1 cellular context compared by ENCODE assay signal in the genomic region with DNA sequence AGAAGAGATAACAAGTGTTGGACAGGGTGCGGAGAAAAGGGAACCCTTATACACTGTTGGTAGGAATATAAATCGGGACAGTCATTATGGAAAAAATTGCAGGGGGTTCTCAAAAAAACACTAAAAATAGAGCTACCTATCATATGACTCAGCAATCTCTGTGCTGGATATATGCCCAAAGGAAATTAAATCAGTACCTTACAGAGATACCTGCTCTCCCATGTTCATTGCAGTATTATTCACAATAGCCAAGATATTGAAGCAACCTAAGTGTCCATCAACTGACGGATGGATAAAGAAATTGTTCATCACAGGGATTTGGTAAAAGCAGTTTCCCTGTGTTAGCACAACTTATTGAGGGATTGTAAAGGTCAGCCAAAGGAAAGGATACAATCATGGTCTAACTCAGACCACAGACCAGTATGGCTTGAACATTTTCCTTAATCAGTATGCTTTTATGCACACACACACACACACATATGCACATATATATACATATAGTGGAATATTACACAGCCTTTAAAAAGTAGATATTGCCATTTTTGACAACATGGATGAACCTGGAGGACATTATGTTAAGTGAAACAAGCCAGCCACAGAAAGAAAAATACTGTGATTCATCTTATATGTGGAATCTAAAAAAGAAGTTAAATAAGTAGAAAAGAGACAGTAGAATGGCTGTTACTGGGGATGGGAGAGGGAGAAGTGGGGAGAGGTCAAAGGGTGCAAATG.
TF ChIP-seq lines count a peak whose summit lies in the region.

No MANE protein-coding gene starts in this region.

TF ChIP-seq in HepG2, 621 proteins besides CTCF, POLR2A, EP300 and RAD21 (continued from another document):
- TF ChIP-seq, protein P1, sequence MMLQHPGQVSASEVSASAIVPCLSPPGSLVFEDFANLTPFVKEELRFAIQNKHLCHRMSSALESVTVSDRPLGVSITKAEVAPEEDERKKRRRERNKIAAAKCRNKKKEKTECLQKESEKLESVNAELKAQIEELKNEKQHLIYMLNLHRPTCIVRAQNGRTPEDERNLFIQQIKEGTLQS (CRISPR knock-in tag; IDR thresholded peaks at IDR 0.05) = no peak
- TF ChIP-seq, protein P2, sequence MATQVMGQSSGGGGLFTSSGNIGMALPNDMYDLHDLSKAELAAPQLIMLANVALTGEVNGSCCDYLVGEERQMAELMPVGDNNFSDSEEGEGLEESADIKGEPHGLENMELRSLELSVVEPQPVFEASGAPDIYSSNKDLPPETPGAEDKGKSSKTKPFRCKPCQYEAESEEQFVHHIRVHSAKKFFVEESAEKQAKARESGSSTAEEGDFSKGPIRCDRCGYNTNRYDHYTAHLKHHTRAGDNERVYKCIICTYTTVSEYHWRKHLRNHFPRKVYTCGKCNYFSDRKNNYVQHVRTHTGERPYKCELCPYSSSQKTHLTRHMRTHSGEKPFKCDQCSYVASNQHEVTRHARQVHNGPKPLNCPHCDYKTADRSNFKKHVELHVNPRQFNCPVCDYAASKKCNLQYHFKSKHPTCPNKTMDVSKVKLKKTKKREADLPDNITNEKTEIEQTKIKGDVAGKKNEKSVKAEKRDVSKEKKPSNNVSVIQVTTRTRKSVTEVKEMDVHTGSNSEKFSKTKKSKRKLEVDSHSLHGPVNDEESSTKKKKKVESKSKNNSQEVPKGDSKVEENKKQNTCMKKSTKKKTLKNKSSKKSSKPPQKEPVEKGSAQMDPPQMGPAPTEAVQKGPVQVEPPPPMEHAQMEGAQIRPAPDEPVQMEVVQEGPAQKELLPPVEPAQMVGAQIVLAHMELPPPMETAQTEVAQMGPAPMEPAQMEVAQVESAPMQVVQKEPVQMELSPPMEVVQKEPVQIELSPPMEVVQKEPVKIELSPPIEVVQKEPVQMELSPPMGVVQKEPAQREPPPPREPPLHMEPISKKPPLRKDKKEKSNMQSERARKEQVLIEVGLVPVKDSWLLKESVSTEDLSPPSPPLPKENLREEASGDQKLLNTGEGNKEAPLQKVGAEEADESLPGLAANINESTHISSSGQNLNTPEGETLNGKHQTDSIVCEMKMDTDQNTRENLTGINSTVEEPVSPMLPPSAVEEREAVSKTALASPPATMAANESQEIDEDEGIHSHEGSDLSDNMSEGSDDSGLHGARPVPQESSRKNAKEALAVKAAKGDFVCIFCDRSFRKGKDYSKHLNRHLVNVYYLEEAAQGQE (IDR thresholded peaks at IDR 0.05; ENCODE audit: borderline replicate concordance in 1 of 2, low read depth in 1 of 2, low read length in 2 of 2) = no peak
- no peak for TF ChIP-seq BORCS8-MEF2B (CRISPR knock-in tag; IDR thresholded peaks at IDR 0.05)
- TF ChIP-seq ZSCAN30 (CRISPR knock-in tag; IDR thresholded peaks at IDR 0.05) = no peak
